8 cellular contexts compared by ENCODE assay signal in the genomic region with DNA sequence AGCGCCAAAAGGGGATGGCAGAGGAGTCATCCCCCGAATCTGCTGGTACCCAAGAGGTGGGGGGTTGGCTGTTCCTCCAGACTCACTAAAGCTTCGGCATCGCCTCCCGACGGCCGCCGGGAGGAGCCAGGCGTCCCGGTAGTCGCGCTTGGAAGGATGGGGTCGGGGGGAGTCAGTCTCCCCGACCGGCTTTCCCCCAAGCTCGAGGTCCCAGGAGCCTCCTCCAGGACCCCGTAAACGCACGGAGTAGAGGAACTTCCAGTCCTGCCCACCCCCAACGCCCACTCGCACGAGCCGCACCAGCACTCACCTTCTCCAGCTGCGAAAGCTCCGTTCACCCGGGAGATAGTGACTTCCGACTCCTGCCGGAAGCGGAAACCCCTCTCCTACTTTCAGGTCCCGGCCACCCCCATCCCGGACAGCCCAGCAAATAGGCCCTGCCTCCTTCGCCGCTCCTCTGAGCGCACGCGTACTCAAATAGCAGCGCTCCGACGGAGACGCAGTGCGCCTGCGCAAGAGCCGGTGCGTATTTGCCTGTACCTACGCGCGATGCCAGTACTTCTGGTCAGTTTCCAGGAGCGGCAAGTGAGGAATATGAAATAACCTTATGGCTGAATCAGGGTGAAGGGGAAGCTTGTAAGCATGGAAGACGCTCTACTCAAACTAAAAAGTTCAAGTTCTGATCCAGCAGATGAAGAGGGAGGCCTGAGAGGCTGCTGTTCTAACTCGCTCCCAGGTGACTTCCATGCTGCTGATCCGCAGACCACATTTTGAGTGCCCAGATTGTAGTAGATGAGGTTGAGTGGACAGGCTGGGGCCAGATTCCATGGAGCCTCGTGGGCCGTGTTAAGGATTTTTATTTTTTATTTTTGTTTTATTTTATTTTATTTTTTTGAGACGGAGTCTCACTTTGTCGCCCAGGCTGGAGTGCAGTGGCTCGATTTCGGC.
DNase-seq lines count a peak whose midpoint lies in the region; ATAC-seq, FAIRE-seq and TF ChIP-seq lines count a peak whose summit lies in the region.

Gene ELOF1 (minus strand): TSS at position 350 of the 948 bp plus-strand sequence. CDS start 4,883 bp downstream, outside the sequence.

- FAIRE-seq in islet of Langerhans (lab: Jason Lieb, UNC) = peak; percentile 17

- DNase-seq in AG08396 (ENCODE audit: low spot score) (peak; percentile 99), NCI-H446 treated with DMSO at 0.1 percent for 48 hours (lab: John Stamatoyannopoulos, UW) (peak; percentile 96), cerebellar cortex (ENCODE audit: low spot score) (peak; percentile 99)
- peak; percentile 95 for DNase-seq in stimulated activated CD4-positive, alpha-beta T cell treated with anti-CD3 and anti-CD28 coated beads, Interleukin-12 subunit alpha, Interleukin-12 subunit beta, amount 100 ng/mL, for 4 hours

- peak; percentile 70 for ATAC-seq in HG03342 (IDR thresholded peaks at IDR 0.05; ENCODE audit: unreplicated experiment)
- peak; percentile 96 to 97 for ATAC-seq in activated CD4-positive, CD25-positive, alpha-beta regulatory T cell treated with anti-CD3 and anti-CD28 coated beads, Interleukin-2, amount 50 U/mL, for 24 hours

- in situ Hi-C loops in GM18951 (cut with MboI; ENCODE audit: low sequenced_read_pairs, unreplicated experiment) = no loop called here

- peak; percentile 87 for TF ChIP-seq POLR2A in GM18951 (IDR thresholded peaks at IDR 0.05; ENCODE audit: extremely low read depth, insufficient read depth, insufficient read length)

Comparison
In these comparisons a context has a peak if more than half of its experiments do, and no peak if none do; other contexts are left out.
1. Peak in every context shown above with its lines: DNase-seq and ATAC-seq.